ENCODE assay signal across 1 cellular context in genomic region chr10:28806951-28807759, GRCh38.
TF ChIP-seq lines count a peak whose summit lies in the region.

No MANE protein-coding gene starts in this region.

TF ChIP-seq in GM23338, 12 proteins besides CTCF, POLR2A, EP300 and RAD21 (continued from another document):
- TF ChIP-seq ZNF462 (CRISPR knock-in tag; IDR thresholded peaks at IDR 0.05): no peak
TF ChIP-seq in GM23338: peak in this region for 0.
